Comparison of ENCODE assay signal across 1 cellular context in genomic region chr10:60576130-60577069, GRCh38.
TF ChIP-seq lines count a peak whose summit lies in the region.

No MANE protein-coding gene starts in this region.

TF ChIP-seq in WTC11, 78 proteins besides CTCF, POLR2A, EP300 and RAD21 (continued from another document):
- TF ChIP-seq HMGXB4 (CRISPR knock-in tag; IDR thresholded peaks at IDR 0.05), result no peak
